ENCODE assay signal across 8 cellular contexts in genomic region chr1:185733818-185734709, GRCh38. TPM values are rescaled to one million over a fixed set of nuclear protein-coding genes. Genes with fewer than 3 reads are reported as not detected.
DNase-seq lines count a peak whose midpoint lies in the region; ATAC-seq and TF ChIP-seq lines count a peak whose summit lies in the region.

Gene HMCN1, plus strand, starts transcription at chr1:185734391. Its CDS starts 389 bp downstream, at chr1:185734780.

- peak; percentile 40 for TF ChIP-seq CTCF in IMR-90 (conservative IDR thresholded peaks at IDR 0.05; ENCODE audit: low read depth, low read length)

- TF ChIP-seq POLR2A in IMR-90 (IDR thresholded peaks at IDR 0.05; ENCODE audit: low read depth, low read length), result 0 out of 2 replicates have a peak, but pooled peaks have one; percentile 45

- H3K9me3 ChIP-seq in IMR-90 (ENCODE audit: control insufficient read depth, insufficient read depth, low read length), result no peaks in the 10 kb centered on the region

- 1% methylated on average over 11 of the region's 47 CpGs; no CpG with 5 or more reads in 1 of the 2 experiments for WGBS in IMR-90 (ENCODE audit: extremely low coverage in 2 of 2, insufficient read length in 1 of 2), 2 experiments

- no TSS peak for BruUV-seq in IMR-90 (replicated peaks; lab: Mats Ljungman, UMichigan)

- CTCF ChIA-PET in IMR-90 (lab: Yijun Ruan, JAX), result interaction anchor here (0.8 to 1.3 kb wide), 2 partner anchors 13 to 18 kb away, joined by 3 to 6 read pairs; no protein-coding TSS in a partner anchor

- peak; percentile 27 for DNase-seq in DMS53 treated with DMSO at 0.1 percent for 48 hours (lab: John Stamatoyannopoulos, UW; ENCODE audit: unreplicated experiment)
- DNase-seq in IMR-90, result peak; percentile 65
- DNase-seq in SKM-1 treated with dmso at 0.1 percent for 144 hours (lab: John Stamatoyannopoulos, UW; ENCODE audit: unreplicated experiment), result peak; percentile 16
- peak; percentile 35 for DNase-seq in cerebellar cortex (ENCODE audit: low spot score)
- DNase-seq in iris pigment epithelial cell (ENCODE audit: low read depth), result peak; percentile 38
- DNase-seq in skeletal muscle cell (ENCODE audit: low read depth), result no peak
- no peak for DNase-seq in SHP77 treated with DMSO at 0.1 percent for 48 hours (lab: John Stamatoyannopoulos, UW)
- no peak for DNase-seq in activated gamma-delta T cell treated with Interleukin-2 at 50 U/mL for 16 hours

- peak; percentile 96 for ATAC-seq in IMR-90 (ENCODE audit: low read depth)

- peak within 1 kb of the TSS; percentile 22 for H2BK5ac ChIP-seq in IMR-90 (ENCODE audit: low read depth, low read length, poor library complexity, severe bottlenecking)

- no peaks in the 10 kb centered on the region for H3K79me1 ChIP-seq in IMR-90 (ENCODE audit: low read depth in 1 of 2, low read length in 2 of 2)

- H3K4me2 ChIP-seq in IMR-90 (ENCODE audit: low read depth, low read length), result peak within 1 kb of the TSS; percentile 100

- dilution Hi-C loops in IMR-90 (cut with HindIII; ENCODE audit: low sequenced_read_pairs, unreplicated experiment), result no loop called here

- peak within 1 kb of the TSS; percentile 67; the same call in 1 of the 2 replicates for H3K56ac ChIP-seq in IMR-90 (ENCODE audit: extremely low read depth, insufficient read depth, low read length)

- H3K27ac ChIP-seq in IMR-90 (ENCODE audit: insufficient read depth, low read length), result peak within 1 kb of the TSS; percentile 73

- H2AK5ac ChIP-seq in IMR-90 (ENCODE audit: low read depth, low read length), result no peak within 1 kb of the TSS

- peak within 1 kb of the TSS; percentile 19; the same call in 1 of the 2 replicates for H4K91ac ChIP-seq in IMR-90 (ENCODE audit: insufficient read depth, low read depth, low read length)

- H3K18ac ChIP-seq in IMR-90 (ENCODE audit: low read depth, low read length), result peak within 1 kb of the TSS; percentile 63

- no peaks in the 10 kb centered on the region for H4K20me1 ChIP-seq in IMR-90 (ENCODE audit: insufficient read depth, low read length)

- peak within 1 kb of the TSS; percentile 72 for H3K23ac ChIP-seq in IMR-90 (ENCODE audit: low read depth, low read length)

- intact Hi-C loops in IMR-90 (cut with micrococcal nuclease), result no loop called here

- H2BK15ac ChIP-seq in IMR-90 (ENCODE audit: low read depth, low read length), result no peak within 1 kb of the TSS

- H2BK20ac ChIP-seq in IMR-90 (ENCODE audit: low read depth, low read length), result no peak within 1 kb of the TSS; the same call in 1 of the 2 replicates

- H3K9me1 ChIP-seq in IMR-90 (ENCODE audit: insufficient read depth, low read length), result no peaks in the 10 kb centered on the region

- peak; percentile 5; the same call in 1 of the 2 replicates for TF ChIP-seq RAD21 in IMR-90 (IDR thresholded peaks at IDR 0.05; ENCODE audit: low read length)

- in situ Hi-C loops in IMR-90 (cut with MboI; ENCODE audit: low sequenced_read_pairs), result no loop called here

- H2BK120ac ChIP-seq in IMR-90 (ENCODE audit: low read depth, low read length), result peak within 1 kb of the TSS; percentile 17; the same call in 1 of the 2 replicates

- H2AK9ac ChIP-seq in IMR-90 (replicated peaks; ENCODE audit: low read depth, low read length, poor library complexity), result peak within 1 kb of the TSS; percentile 66

- peak within 1 kb of the TSS; percentile 84 for H3K14ac ChIP-seq in IMR-90 (replicated peaks; ENCODE audit: low read depth, low read length)

- H3K4ac ChIP-seq in IMR-90 (ENCODE audit: low read depth, low read length), result peak within 1 kb of the TSS; percentile 55

- H3K4me3 ChIP-seq in IMR-90 (ENCODE audit: insufficient read depth, low read depth, low read length) (peak within 1 kb of the TSS; percentile 74), skeletal muscle cell (ENCODE audit: low read depth, low read length) (peak within 1 kb of the TSS; percentile 51)

- peak within 1 kb of the TSS; percentile 94 for H2AFZ ChIP-seq in IMR-90 (replicated peaks; ENCODE audit: low read length, poor library complexity)

- peak within 1 kb of the TSS in 1 of 2 experiments; percentile 62 for H4K8ac ChIP-seq in IMR-90 (ENCODE audit: low read depth in 2 of 2, low read length in 2 of 2)

- H3K36me3 ChIP-seq in IMR-90 (ENCODE audit: control insufficient read depth, insufficient read depth, low read length), result no peaks in the 10 kb centered on the region

- H3K9ac ChIP-seq in IMR-90 (ENCODE audit: low read depth, low read length), result peak within 1 kb of the TSS; percentile 83

- peak within 1 kb of the TSS; percentile 54 for H4K5ac ChIP-seq in IMR-90 (ENCODE audit: low read depth, low read length)

- 0 out of 2 replicates have a peak, but pooled peaks cover 2% of the 10 kb centered on the region for H3K4me1 ChIP-seq in IMR-90 (ENCODE audit: control insufficient read depth, insufficient read depth, low read length)

- POLR2A ChIA-PET in IMR-90 (lab: Charles Lee; ENCODE audit: unreplicated experiment), result no interaction called here

- H3K27me3 ChIP-seq in IMR-90 (ENCODE audit: control insufficient read depth, insufficient read depth, low read length), result no peaks in the 10 kb centered on the region

TF ChIP-seq in IMR-90, 13 proteins besides CTCF, POLR2A, EP300 and RAD21:
- TF ChIP-seq MAZ (IDR thresholded peaks at IDR 0.05; ENCODE audit: borderline replicate concordance, low read depth, low read length), result peak; percentile 17; the same call in 1 of the 2 replicates
- TF ChIP-seq MXI1 (IDR thresholded peaks at IDR 0.05; ENCODE audit: borderline replicate concordance, low read depth, low read length), result peak; percentile 28; the same call in 1 of the 2 replicates
- TF ChIP-seq RFX5 (IDR thresholded peaks at IDR 0.05; ENCODE audit: low read depth, low read length), result no peak
- TF ChIP-seq BHLHE40 (IDR thresholded peaks at IDR 0.05; ENCODE audit: low read depth, low read length), result peak; percentile 34; the same call in 1 of the 2 replicates

RNA-seq across cellular contexts. Expression of gene HMCN1, which starts in this region (rescaled TPM):
- total RNA-seq in IMR-90 (2012; rRNA removed), result 7.8 and 11.7 TPM in 2 replicates
- 4.6 and 6.1 TPM in 2 replicates for polyA plus RNA-seq in IMR-90 (2012; rRNA removed)
- 2.0 and 3.3 TPM in 2 replicates for polyA plus RNA-seq in IMR-90 (2012; cell fraction: cytosol; rRNA removed)
- polyA plus RNA-seq in IMR-90 (2012; cell fraction: nucleus; rRNA removed; ENCODE audit: low replicate concordance), result 1.9 and 6.6 TPM in 2 replicates

Comparison
In these comparisons a context has a peak if more than half of its experiments do, and no peak if none do; other contexts are left out.
1. DNase-seq: peak in DMS53 treated with DMSO at 0.1 percent for 48 hours (single experiment), IMR-90 (single experiment), SKM-1 treated with dmso at 0.1 percent for 144 hours (single experiment), cerebellar cortex (single experiment) and iris pigment epithelial cell (single experiment); none in skeletal muscle cell (single experiment), SHP77 treated with DMSO at 0.1 percent for 48 hours (single experiment) and activated gamma-delta T cell treated with Interleukin-2 at 50 U/mL for 16 hours (single experiment).